ENCODE assay signal across 8 cellular contexts in genomic region chr1:156659994-156660751, GRCh38. TPM values are rescaled to one million over a fixed set of nuclear protein-coding genes. Genes with fewer than 3 reads are reported as not detected.
DNase-seq lines count a peak whose midpoint lies in the region; ATAC-seq and TF ChIP-seq lines count a peak whose summit lies in the region.

No MANE protein-coding gene starts in this region.

- H3K27me3 ChIP-seq in Loucy (ENCODE audit: insufficient read depth, low read length, poor library complexity, severe bottlenecking) = no peaks in the 10 kb centered on the region

- no peak overlapping the region for H2AFZ ChIP-seq in Loucy (ENCODE audit: low read length)

- H4K20me1 ChIP-seq in Loucy (ENCODE audit: insufficient read depth, low read length, poor library complexity, severe bottlenecking) = no peaks in the 10 kb centered on the region

- CTCF ChIA-PET in RWPE1 (lab: Yijun Ruan, JAX) = interaction anchor here (0.6 to 2.8 kb wide), 22 partner anchors 11 to 230 kb away, joined by 3 to 15 read pairs (median 5); partner anchors contain the start of genes CRABP2, NAXE and NES

- peak overlapping the region; percentile 99 for H3K4me2 ChIP-seq in Loucy (ENCODE audit: low read depth, low read length, poor library complexity, severe bottlenecking)

- intact Hi-C loops in activated T-helper 2 cell treated with anti-CD3 and anti-CD28 coated beads, Interferon-gamma antibody, Interleukin-2, Interleukin-4, amounts not matched to agents 10 μg/mL and 5 μg/mL and 100 μg/mL, durations not matched to agents 14 hours and 24 hours and 36 hours (cut with micrococcal nuclease) = loop anchor here (1.0 to 2.0 kb wide), 3 partner anchors 18 to 67 kb away; partner anchors contain the start of gene CRABP2

- POLR2A ChIA-PET in RWPE1 (lab: Yijun Ruan, JAX; ENCODE audit: low non-redundant PET) = no interaction called here

- peaks cover 2% of the 10 kb centered on the region; the same call in 1 of the 2 replicates for H3F3A ChIP-seq in Loucy (ENCODE audit: low read depth)

- H3K4me1 ChIP-seq in Loucy (ENCODE audit: insufficient read depth, low read length, poor library complexity, severe bottlenecking) = peaks cover 43% of the 10 kb centered on the region

- H3K4me3 Mint-ChIP-seq in activated T-helper 2 cell treated with anti-CD3 and anti-CD28 coated beads, Interferon-gamma antibody, Interleukin-2, Interleukin-4, amounts not matched to agents 10 μg/mL and 5 μg/mL and 100 μg/mL, durations not matched to agents 14 hours and 24 hours and 36 hours (ENCODE audit: low read depth) = peak overlapping the region; percentile 90
- peak overlapping the region; percentile 68 for H3K4me3 Mint-ChIP-seq in neural crest cell
- peak overlapping the region; percentile 86 for H3K4me3 Mint-ChIP-seq in stimulated activated naive CD8-positive, alpha-beta T cell treated with anti-CD3 and anti-CD28 coated beads, Interleukin-15, Interleukin-2, amounts not matched to agents 100 ng/mL and 50 ng/mL, for 24 hours

- H3K36me3 ChIP-seq in Loucy (ENCODE audit: insufficient read depth, low read length) = no peaks in the 10 kb centered on the region

- H3K9me3 Mint-ChIP-seq in activated T-helper 2 cell treated with anti-CD3 and anti-CD28 coated beads, Interferon-gamma antibody, Interleukin-2, Interleukin-4, amounts not matched to agents 10 μg/mL and 5 μg/mL and 100 μg/mL, durations not matched to agents 14 hours and 24 hours and 36 hours = no peaks in the 10 kb centered on the region
- H3K9me3 Mint-ChIP-seq in neural crest cell = no peaks in the 10 kb centered on the region
- H3K9me3 Mint-ChIP-seq in stimulated activated naive CD8-positive, alpha-beta T cell treated with anti-CD3 and anti-CD28 coated beads, Interleukin-15, Interleukin-2, amounts not matched to agents 100 ng/mL and 50 ng/mL, for 24 hours = no peaks in the 10 kb centered on the region

- no peaks in the 10 kb centered on the region for H3K9me3 ChIP-seq in Loucy (ENCODE audit: insufficient read depth, low read depth, low read length)

- peak overlapping the region; percentile 97 for H3K27ac Mint-ChIP-seq in activated T-helper 2 cell treated with anti-CD3 and anti-CD28 coated beads, Interferon-gamma antibody, Interleukin-2, Interleukin-4, amounts not matched to agents 10 μg/mL and 5 μg/mL and 100 μg/mL, durations not matched to agents 14 hours and 24 hours and 36 hours
- H3K27ac Mint-ChIP-seq in neural crest cell (ENCODE audit: unreplicated experiment) = peak overlapping the region; percentile 99
- H3K27ac Mint-ChIP-seq in stimulated activated naive CD8-positive, alpha-beta T cell treated with anti-CD3 and anti-CD28 coated beads, Interleukin-15, Interleukin-2, amounts not matched to agents 100 ng/mL and 50 ng/mL, for 24 hours = peak overlapping the region; percentile 93

- no peaks in the 10 kb centered on the region for H3K36me3 Mint-ChIP-seq in activated T-helper 2 cell treated with anti-CD3 and anti-CD28 coated beads, Interferon-gamma antibody, Interleukin-2, Interleukin-4, amounts not matched to agents 10 μg/mL and 5 μg/mL and 100 μg/mL, durations not matched to agents 14 hours and 24 hours and 36 hours (ENCODE audit: low read depth)
- H3K36me3 Mint-ChIP-seq in neural crest cell (ENCODE audit: low read depth) = no peaks in the 10 kb centered on the region
- H3K36me3 Mint-ChIP-seq in stimulated activated naive CD8-positive, alpha-beta T cell treated with anti-CD3 and anti-CD28 coated beads, Interleukin-15, Interleukin-2, amounts not matched to agents 100 ng/mL and 50 ng/mL, for 24 hours (ENCODE audit: low read depth) = no peaks in the 10 kb centered on the region

- H3K4me3 ChIP-seq in Loucy (ENCODE audit: low read length, poor library complexity, severe bottlenecking) = peak overlapping the region; percentile 96
- H3K4me3 ChIP-seq in fibroblast of the aortic adventitia (ENCODE audit: low read depth, low read length) = no peak overlapping the region

- TF ChIP-seq CTCF in Loucy (conservative IDR thresholded peaks at IDR 0.05; ENCODE audit: low read length) (peak; percentile 99), RWPE1 (conservative IDR thresholded peaks at IDR 0.05; ENCODE audit: low read depth) (peak; percentile 99), fibroblast of the aortic adventitia (IDR thresholded peaks at IDR 0.05; ENCODE audit: insufficient read depth, low read length) (peak; percentile 91), neural crest cell (conservative IDR thresholded peaks at IDR 0.05) (peak; percentile 98)

- peak; percentile 48 for ATAC-seq in GM21786 (IDR thresholded peaks at IDR 0.05; ENCODE audit: unreplicated experiment)

- H3K9me2 ChIP-seq in Loucy (replicated peaks; ENCODE audit: low read depth, low read length) = no peaks in the 10 kb centered on the region

- peak overlapping the region; percentile 89 for H3K27ac ChIP-seq in RWPE1

- H3K27me3 Mint-ChIP-seq in activated T-helper 2 cell treated with anti-CD3 and anti-CD28 coated beads, Interferon-gamma antibody, Interleukin-2, Interleukin-4, amounts not matched to agents 10 μg/mL and 5 μg/mL and 100 μg/mL, durations not matched to agents 14 hours and 24 hours and 36 hours (ENCODE audit: low read depth) = peaks cover 26% of the 10 kb centered on the region
- H3K27me3 Mint-ChIP-seq in neural crest cell (ENCODE audit: low read depth) = peaks cover 56% of the 10 kb centered on the region
- peaks cover 25% of the 10 kb centered on the region for H3K27me3 Mint-ChIP-seq in stimulated activated naive CD8-positive, alpha-beta T cell treated with anti-CD3 and anti-CD28 coated beads, Interleukin-15, Interleukin-2, amounts not matched to agents 100 ng/mL and 50 ng/mL, for 24 hours

- peak overlapping the region; percentile 93 for H3K9ac ChIP-seq in Loucy (ENCODE audit: low read depth, low read length, poor library complexity, severe bottlenecking)

- peaks cover 41% of the 10 kb centered on the region for H3K4me1 Mint-ChIP-seq in activated T-helper 2 cell treated with anti-CD3 and anti-CD28 coated beads, Interferon-gamma antibody, Interleukin-2, Interleukin-4, amounts not matched to agents 10 μg/mL and 5 μg/mL and 100 μg/mL, durations not matched to agents 14 hours and 24 hours and 36 hours (ENCODE audit: low read depth)
- peaks cover 74% of the 10 kb centered on the region for H3K4me1 Mint-ChIP-seq in neural crest cell
- H3K4me1 Mint-ChIP-seq in stimulated activated naive CD8-positive, alpha-beta T cell treated with anti-CD3 and anti-CD28 coated beads, Interleukin-15, Interleukin-2, amounts not matched to agents 100 ng/mL and 50 ng/mL, for 24 hours (ENCODE audit: low read depth) = peaks cover 54% of the 10 kb centered on the region

- H3K79me2 ChIP-seq in Loucy (ENCODE audit: insufficient read depth, low read length) = peaks cover 18% of the 10 kb centered on the region; the same call in 1 of the 2 replicates

- DNase-seq in DMS114 treated with DMSO at 0.1 percent for 48 hours (lab: John Stamatoyannopoulos, UW; ENCODE audit: unreplicated experiment) (peak; percentile 92), RWPE1 (ENCODE audit: low spot score) (peak; percentile 99), fibroblast of the aortic adventitia (ENCODE audit: low read depth) (peak; percentile 98), neural crest cell (ENCODE audit: low read depth, low spot score) (peak; percentile 100)
- peak; percentile 89 for DNase-seq in activated T-helper 2 cell treated with anti-CD3 and anti-CD28 coated beads, Interferon-gamma antibody, Interleukin-2, Interleukin-4, amounts not matched to agents 10 μg/mL and 5 μg/mL and 100 μg/mL, durations not matched to agents 14 hours and 24 hours and 36 hours (ENCODE audit: low spot score)

RNA-seq across cellular contexts. Expression of gene NES, which starts 17.0 kb away (rescaled TPM):
- total RNA-seq in activated T-helper 2 cell treated with anti-CD3 and anti-CD28 coated beads, Interferon-gamma antibody, Interleukin-2, Interleukin-4, amounts not matched to agents 10 μg/mL and 5 μg/mL and 100 μg/mL, durations not matched to agents 14 hours and 24 hours and 36 hours = not detected in 2 replicates
- total RNA-seq in fibroblast of the aortic adventitia (ENCODE audit: low replicate concordance) (44.5 and 83.0 TPM in 2 replicates), neural crest cell (248 and 265 TPM in 2 replicates)

RNA-seq across cellular contexts. Expression of gene BCAN, which starts 18.3 kb away (rescaled TPM):
- not detected in 2 replicates for total RNA-seq in activated T-helper 2 cell treated with anti-CD3 and anti-CD28 coated beads, Interferon-gamma antibody, Interleukin-2, Interleukin-4, amounts not matched to agents 10 μg/mL and 5 μg/mL and 100 μg/mL, durations not matched to agents 14 hours and 24 hours and 36 hours
- total RNA-seq in fibroblast of the aortic adventitia (ENCODE audit: low replicate concordance) (not detected in 2 replicates), neural crest cell (2.4 and 3.1 TPM in 2 replicates)

RNA-seq across cellular contexts. Expression of gene HAPLN2, which starts 41.0 kb away (rescaled TPM):
- not detected in 2 replicates for total RNA-seq in activated T-helper 2 cell treated with anti-CD3 and anti-CD28 coated beads, Interferon-gamma antibody, Interleukin-2, Interleukin-4, amounts not matched to agents 10 μg/mL and 5 μg/mL and 100 μg/mL, durations not matched to agents 14 hours and 24 hours and 36 hours
- total RNA-seq in fibroblast of the aortic adventitia (ENCODE audit: low replicate concordance) = not detected in 2 replicates
- 0.70 and 0.91 TPM in 2 replicates for total RNA-seq in neural crest cell

RNA-seq across cellular contexts. Expression of gene CRABP2, which starts 45.2 kb away (rescaled TPM):
- total RNA-seq in activated T-helper 2 cell treated with anti-CD3 and anti-CD28 coated beads, Interferon-gamma antibody, Interleukin-2, Interleukin-4, amounts not matched to agents 10 μg/mL and 5 μg/mL and 100 μg/mL, durations not matched to agents 14 hours and 24 hours and 36 hours = 1.0 and 1.1 TPM in 2 replicates
- total RNA-seq in fibroblast of the aortic adventitia (ENCODE audit: low replicate concordance) (62.7 and 68.9 TPM in 2 replicates), neural crest cell (606 and 647 TPM in 2 replicates)

RNA-seq across cellular contexts. Expression of gene GPATCH4, which starts 58.9 kb away (rescaled TPM):
- total RNA-seq in activated T-helper 2 cell treated with anti-CD3 and anti-CD28 coated beads, Interferon-gamma antibody, Interleukin-2, Interleukin-4, amounts not matched to agents 10 μg/mL and 5 μg/mL and 100 μg/mL, durations not matched to agents 14 hours and 24 hours and 36 hours = 73.7 and 80.4 TPM in 2 replicates
- total RNA-seq in fibroblast of the aortic adventitia (ENCODE audit: low replicate concordance) (12.2 and 18.9 TPM in 2 replicates), neural crest cell (40.6 and 41.2 TPM in 2 replicates)

Comparison
In these comparisons a context has a peak if more than half of its experiments do, and no peak if none do; other contexts are left out.
1. RNA of gene NES, which starts 17.0 kb away (total RNA-seq): 248 to 265 TPM in neural crest cell and 44.5 to 83.0 TPM in fibroblast of the aortic adventitia; not detected in activated T-helper 2 cell treated with anti-CD3 and anti-CD28 coated beads, Interferon-gamma antibody, Interleukin-2, Interleukin-4, amounts not matched to agents 10 μg/mL and 5 μg/mL and 100 μg/mL, durations not matched to agents 14 hours and 24 hours and 36 hours; every median in the first group is over 10 times any median in the second.
2. Peak in every context shown above with its lines, with median percentiles within 50 percentile points of each other: DNase-seq, CTCF ChIP-seq, H3K27ac Mint-ChIP-seq and H3K4me3 Mint-ChIP-seq.